In the genomic region with DNA sequence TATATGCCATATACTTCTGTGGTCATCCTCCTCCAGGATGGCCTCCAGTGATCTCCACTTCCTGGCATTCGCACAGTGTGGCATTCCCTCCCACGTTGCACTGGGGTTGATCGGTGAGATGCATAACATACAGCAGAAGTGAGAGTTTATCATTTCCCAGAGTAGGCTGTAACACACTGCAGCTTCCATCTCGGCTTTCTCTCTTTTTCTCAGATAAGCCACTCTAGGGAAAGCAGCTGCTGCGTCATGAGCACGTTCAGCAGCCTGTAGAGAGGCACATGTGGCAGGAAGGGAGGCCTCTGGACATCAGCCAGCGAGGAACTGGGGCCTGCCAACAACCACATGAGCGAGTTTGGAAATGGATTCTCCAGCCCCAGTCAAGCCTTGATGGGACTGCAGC, we compare ENCODE assay signal across 10 cellular contexts.
DNase-seq lines count a peak whose midpoint lies in the region; ATAC-seq and TF ChIP-seq lines count a peak whose summit lies in the region.
"Had no signal": no experiment of that assay in that cellular context is flagged by ENCODE, and none has a peak within 500 bp of the region (broad histone marks: within the 10 kb centered on the region; RNA-seq: fewer than 3 reads in every experiment).

No MANE protein-coding gene starts in this region.

- 53% methylated on average over 8 of the region's 8 CpGs for WGBS in mammary epithelial cell (ENCODE audit: low coverage, missing lambda C conversion rate)
- 58% methylated on average over 8 of the region's 8 CpGs for WGBS in esophagus muscularis mucosa

- no peaks in the 10 kb centered on the region for H3K9me3 Mint-ChIP-seq in MCF 10A (ENCODE audit: unreplicated experiment)

- no peaks in the 10 kb centered on the region for H3K79me2 ChIP-seq in mammary epithelial cell (ENCODE audit: insufficient read depth, low read length)

- H3K4me2 ChIP-seq in mammary epithelial cell (ENCODE audit: insufficient read depth, low read depth, low read length): no peak overlapping the region

- H3K27me3 ChIP-seq in mammary epithelial cell (ENCODE audit: insufficient read depth, low read length) (peaks cover 2% of the 10 kb centered on the region), left lung (no peaks in the 10 kb centered on the region), uterus (no peaks in the 10 kb centered on the region), esophagus muscularis mucosa (no peaks in the 10 kb centered on the region)

- no peak overlapping the region for H3K27ac ChIP-seq in mammary epithelial cell (ENCODE audit: insufficient read depth, low read depth, low read length)
- H3K27ac ChIP-seq in left lung: peak overlapping the region; percentile 5 to 51
- no peak overlapping the region for H3K27ac ChIP-seq in uterus
- no peak overlapping the region for H3K27ac ChIP-seq in esophagus muscularis mucosa (replicated peaks in 1 of 4)
- H3K27ac ChIP-seq: WERI-Rb-1 had no signal

- no peak for TF ChIP-seq EP300 in esophagus muscularis mucosa (IDR thresholded peaks at IDR 0.05)

- no peak overlapping the region for H2AFZ ChIP-seq in mammary epithelial cell (ENCODE audit: low read depth, low read length)

- CTCF ChIA-PET in MCF 10A (lab: Yijun Ruan, JAX): interaction anchor here (1.7 kb wide), 1 partner anchor 36 kb away, joined by 6 read pairs; no protein-coding TSS in a partner anchor
- CTCF ChIA-PET in mammary epithelial cell (lab: Charles Lee; ENCODE audit: low non-redundant PET): no interaction called here

- POLR2A ChIA-PET in MCF 10A (lab: Yijun Ruan, JAX): no interaction called here

- in situ Hi-C loops in mammary epithelial cell (cut with MboI; ENCODE audit: low sequenced_read_pairs in 2 of 2): no loop called here
- in situ Hi-C loops in astrocyte of the cerebellum (cut with HindIII; ENCODE audit: low sequenced_read_pairs): no loop called here

- DNase-seq in MCF 10A (ENCODE audit: unreplicated experiment): peak; percentile 24
- DNase-seq in mammary epithelial cell: no peak
- DNase-seq in astrocyte of the cerebellum (ENCODE audit: low read depth): peak; percentile 2
- peak in 1 of 2 donors; percentile 37 for DNase-seq in left lung
- peak; percentile 31 to 51 for DNase-seq in uterus
- DNase-seq in esophagus muscularis mucosa (ENCODE audit: extremely low spot score): no peak
- DNase-seq in effector CD4-positive, alpha-beta T cell: no peak
- DNase-seq: ACHN, WERI-Rb-1 had no signal

- TF ChIP-seq CTCF in MCF 10A (IDR thresholded peaks at IDR 0.05; ENCODE audit: unreplicated experiment) (no peak), mammary epithelial cell (conservative IDR thresholded peaks at IDR 0.05 in 1 of 2, IDR thresholded peaks at IDR 0.05 in 1 of 2; ENCODE audit: extremely low read depth in 1 of 2, insufficient read depth in 1 of 2, low read depth in 1 of 2, low read length in 2 of 2) (no peak), astrocyte of the cerebellum (IDR thresholded peaks at IDR 0.05; ENCODE audit: low read depth, low read length, missing control alignments) (no peak), left lung (IDR thresholded peaks at IDR 0.05) (no peak), uterus (IDR thresholded peaks at IDR 0.05) (no peak), esophagus muscularis mucosa (IDR thresholded peaks at IDR 0.05) (no peak)

- no peaks in the 10 kb centered on the region for H4K20me1 ChIP-seq in mammary epithelial cell (ENCODE audit: insufficient read depth, low read length)

- no peaks in the 10 kb centered on the region for H3K36me3 Mint-ChIP-seq in MCF 10A (ENCODE audit: insufficient read depth, unreplicated experiment)

- no peak overlapping the region for H3K27ac Mint-ChIP-seq in MCF 10A (ENCODE audit: low read depth, unreplicated experiment)

- H3K4me3 Mint-ChIP-seq in MCF 10A (ENCODE audit: unreplicated experiment): no peak overlapping the region

- peaks cover 19% of the 10 kb centered on the region for H3K27me3 Mint-ChIP-seq in MCF 10A (ENCODE audit: insufficient read depth, unreplicated experiment)

- no peak for TF ChIP-seq POLR2A in uterus (IDR thresholded peaks at IDR 0.05)
- TF ChIP-seq POLR2A in esophagus muscularis mucosa (IDR thresholded peaks at IDR 0.05; ENCODE audit: low read depth): no peak

- no TSS peak for BruUV-seq in MCF 10A (replicated peaks; lab: Mats Ljungman, UMichigan)
- BruUV-seq in mammary epithelial cell (replicated peaks; lab: Mats Ljungman, UMichigan): no TSS peak

- peak; percentile 33 for ATAC-seq in left lung
- no peak for ATAC-seq in HG02610 (IDR thresholded peaks at IDR 0.05; ENCODE audit: unreplicated experiment)

- no peaks in the 10 kb centered on the region for H3K4me1 Mint-ChIP-seq in MCF 10A (ENCODE audit: insufficient read depth, unreplicated experiment)

- H3K4me3 ChIP-seq in mammary epithelial cell (replicated peaks in 1 of 3; ENCODE audit: insufficient read depth in 1 of 3, low read depth in 2 of 3, low read length in 3 of 3) (no peak overlapping the region), astrocyte of the cerebellum (ENCODE audit: low read depth, low read length) (no peak overlapping the region), left lung (no peak overlapping the region), uterus (no peak overlapping the region), esophagus muscularis mucosa (no peak overlapping the region)

- H3K9me3 ChIP-seq in mammary epithelial cell (replicated peaks; ENCODE audit: insufficient read depth, low read length): no peaks in the 10 kb centered on the region
- no peaks in the 10 kb centered on the region for H3K9me3 ChIP-seq in left lung
- H3K9me3 ChIP-seq in uterus: no peaks in the 10 kb centered on the region
- H3K9me3 ChIP-seq in esophagus muscularis mucosa: no peaks in the 10 kb centered on the region

- H3K36me3 ChIP-seq in mammary epithelial cell (ENCODE audit: insufficient read depth, low read length) (no peaks in the 10 kb centered on the region), left lung (no peaks in the 10 kb centered on the region), uterus (no peaks in the 10 kb centered on the region), esophagus muscularis mucosa (no peaks in the 10 kb centered on the region)
- H3K36me3 ChIP-seq: WERI-Rb-1 had no signal

- H3K9ac ChIP-seq in mammary epithelial cell (ENCODE audit: insufficient read depth, low read length): no peak overlapping the region

- dilution Hi-C loops in mammary epithelial cell (cut with HindIII; ENCODE audit: low sequenced_read_pairs): no loop called here

- H3K4me1 ChIP-seq in mammary epithelial cell (ENCODE audit: insufficient read depth, low read length) (no peaks in the 10 kb centered on the region), left lung (peaks cover 0 to 18% of the 10 kb centered on the region in 2 donors), uterus (no peaks in the 10 kb centered on the region), esophagus muscularis mucosa (peaks cover 0 to 21% (median 4%) of the 10 kb centered on the region in 4 donors)

- intact Hi-C loops in MCF 10A (cut with micrococcal nuclease): no loop called here
- intact Hi-C loops in mammary epithelial cell (cut with micrococcal nuclease): no loop called here
- intact Hi-C loops in left lung (cut with DNase I): no loop called here
- intact Hi-C loops in uterus (cut with DNase I; ENCODE audit: low total_unique reads): no loop called here
- intact Hi-C loops in esophagus muscularis mucosa (cut with DNase I): no loop called here

Comparison
In these comparisons a context has a peak if more than half of its experiments do, and no peak if none do; other contexts are left out.
1. DNase-seq: peak in MCF 10A (single experiment), astrocyte of the cerebellum (single experiment) and uterus (2 of 2); none in mammary epithelial cell (single experiment), esophagus muscularis mucosa (single experiment) and effector CD4-positive, alpha-beta T cell (single experiment).
2. H3K27ac ChIP-seq: peak in left lung (2 of 2); none in mammary epithelial cell (single experiment), uterus (0 of 2) and esophagus muscularis mucosa (0 of 4).